ENCODE assay signal across 35 cellular contexts in the genomic region with DNA sequence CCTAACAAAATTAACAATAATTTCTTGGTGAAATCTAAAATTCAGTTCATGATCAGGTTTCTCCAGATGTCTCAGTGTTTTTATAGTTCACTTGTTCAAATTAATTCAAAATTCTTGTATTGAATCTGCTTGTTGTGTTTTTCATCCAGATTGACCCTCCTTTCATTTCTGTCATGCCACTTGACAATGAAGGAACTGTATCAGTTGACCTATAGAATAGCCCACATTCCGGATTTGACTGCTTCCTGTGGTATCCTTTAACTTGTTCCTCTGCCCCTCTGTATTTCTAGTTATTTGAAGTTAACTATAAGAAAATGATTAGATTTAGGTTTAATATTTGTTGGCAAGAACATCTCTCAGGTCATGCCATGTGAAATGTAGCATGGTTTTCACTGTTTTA.
"Had no signal": no experiment of that assay in that cellular context is flagged by ENCODE, and none has a peak within 500 bp of the region (broad histone marks: within the 10 kb centered on the region; RNA-seq: fewer than 3 reads in every experiment).

No MANE protein-coding gene starts in this region.

- DNase-seq: activated B cell treated with CpG ODN at 0.5 μM for 24 hours; activated CD4-positive, alpha-beta memory T cell treated with anti-CD3 and anti-CD28 coated beads for 36 hours; activated CD4-positive, alpha-beta T cell treated with anti-CD3 and anti-CD28 coated beads for 4 hours; activated CD4-positive, alpha-beta T cell treated with anti-CD3 and anti-CD28 coated beads, Interleukin-2, amount 10 ng/mL, durations not matched to agents 24 days and 14 days; activated CD4-positive, alpha-beta T cell treated with anti-CD3 and anti-CD28 coated beads, Interleukin-2, amount 50 U/mL, for 1 hour; activated CD4-positive, alpha-beta T cell treated with anti-CD3 and anti-CD28 coated beads, Interleukin-2, amount 50 U/mL, for 4 hours; activated CD4-positive, CD25-positive, alpha-beta regulatory T cell treated with anti-CD3 and anti-CD28 coated beads, Interleukin-2, amount 50 U/mL, for 72 hours; activated CD8-positive, alpha-beta memory T cell treated with anti-CD3 and anti-CD28 coated beads, Interleukin-2, amount 50 U/mL, for 4 hours; activated CD8-positive, alpha-beta T cell treated with anti-CD3 and anti-CD28 coated beads for 36 hours; activated effector memory CD4-positive, alpha-beta T cell treated with anti-CD3 and anti-CD28 coated beads, Interleukin-2, amount 50 U/mL, for 16 hours; activated gamma-delta T cell treated with Interleukin-2 at 50 U/mL for 16 hours; activated naive CD4-positive, alpha-beta T cell; activated naive CD4-positive, alpha-beta T cell treated with anti-CD3 and anti-CD28 coated beads for 36 hours; activated naive CD4-positive, alpha-beta T cell treated with anti-CD3 and anti-CD28 coated beads, Interleukin-2, amount 50 U/mL, for 16 hours; activated naive CD8-positive, alpha-beta T cell treated with anti-CD3 and anti-CD28 coated beads for 36 hours; activated T-cell treated with anti-CD3 and anti-CD28 coated beads for 4 hours; activated T-cell treated with anti-CD3 and anti-CD28 coated beads, Interleukin-2, amount 50 U/mL, for 1 hour; activated T-cell treated with anti-CD3 and anti-CD28 coated beads, Interleukin-2, amount 50 U/mL, for 4 hours; activated T-cell treated with anti-CD3 and anti-CD28 coated beads, Interleukin-2, amount 50 U/mL, for 72 hours; adrenal gland; amniotic stem cell; aorta; body of pancreas; brain microvascular endothelial cell; central memory CD4-positive, alpha-beta T cell; T-cell; T-helper 17 cell; T1000 had no signal

- H3K27me3 Mint-ChIP-seq: activated B cell treated with CpG ODN at 0.5 μM for 24 hours; activated CD4-positive, alpha-beta memory T cell treated with anti-CD3 and anti-CD28 coated beads for 36 hours; activated CD4-positive, alpha-beta T cell treated with anti-CD3 and anti-CD28 coated beads, Interleukin-2, amount 10 ng/mL, durations not matched to agents 24 days and 14 days; activated CD8-positive, alpha-beta T cell treated with anti-CD3 and anti-CD28 coated beads for 36 hours; activated naive CD8-positive, alpha-beta T cell treated with anti-CD3 and anti-CD28 coated beads for 36 hours; activated T-helper 17 cell treated with anti-CD3 and anti-CD28 coated beads, Interleukin-2, amount 50 U/mL, for 72 hours; T-cell; T-helper 17 cell had no signal

- H3K4me1 Mint-ChIP-seq: activated CD4-positive, alpha-beta T cell treated with anti-CD3 and anti-CD28 coated beads, Interleukin-2, amount 10 ng/mL, durations not matched to agents 24 days and 14 days; activated naive CD8-positive, alpha-beta T cell treated with anti-CD3 and anti-CD28 coated beads for 36 hours; activated T-helper 17 cell treated with anti-CD3 and anti-CD28 coated beads, Interleukin-2, amount 50 U/mL, for 72 hours; T-cell; T-helper 17 cell had no signal

- H3K27ac Mint-ChIP-seq: activated B cell treated with CpG ODN at 0.5 μM for 24 hours; activated CD4-positive, alpha-beta memory T cell treated with anti-CD3 and anti-CD28 coated beads for 36 hours; activated CD4-positive, alpha-beta T cell treated with anti-CD3 and anti-CD28 coated beads, Interleukin-2, amount 10 ng/mL, durations not matched to agents 24 days and 14 days; activated CD8-positive, alpha-beta T cell treated with anti-CD3 and anti-CD28 coated beads for 36 hours; activated naive CD4-positive, alpha-beta T cell treated with anti-CD3 and anti-CD28 coated beads for 36 hours; activated naive CD4-positive, alpha-beta T cell treated with anti-CD3 and anti-CD28 coated beads, Interleukin-2, amount 50 U/mL, for 72 hours; activated naive CD8-positive, alpha-beta T cell treated with anti-CD3 and anti-CD28 coated beads for 36 hours; activated T-cell treated with anti-CD3 and anti-CD28 coated beads, Interleukin-2, amount 50 U/mL, for 72 hours; activated T-helper 1 cell treated with anti-CD3 and anti-CD28 coated beads, Interleukin-12 subunit alpha, Interleukin-12 subunit beta, Interleukin-2, Interleukin-4 antibody, amounts not matched to agents 30 ng/mL and 10 ng/mL and 1 ng/mL, durations not matched to agents 14 hours and 24 hours and 36 hours; activated T-helper 17 cell treated with anti-CD3 and anti-CD28 coated beads, Interleukin-2, amount 50 U/mL, for 72 hours; T-cell; T-helper 17 cell had no signal

- H3K4me3 ChIP-seq: adrenal gland, body of pancreas, breast epithelium had no signal

- H3K4me1 ChIP-seq: adrenal gland, body of pancreas, breast epithelium had no signal

- H3K36me3 ChIP-seq: adrenal gland, breast epithelium had no signal

- FAIRE-seq: astrocyte, TTC549 had no signal

- H3K9me3 ChIP-seq: adrenal gland, body of pancreas had no signal

- ATAC-seq: activated CD8-positive, alpha-beta T cell treated with anti-CD3 and anti-CD28 coated beads for 36 hours; activated naive CD4-positive, alpha-beta T cell treated with anti-CD3 and anti-CD28 coated beads, Interleukin-2, amount 50 U/mL, for 72 hours; activated T-cell treated with anti-CD3 and anti-CD28 coated beads, Interleukin-2, amount 50 U/mL, for 4 hours; activated T-cell treated with anti-CD3 and anti-CD28 coated beads, Interleukin-2, amount 50 U/mL, for 72 hours; activated T-helper 17 cell treated with anti-CD3 and anti-CD28 coated beads, Interleukin-2, amount 50 U/mL, for 72 hours; body of pancreas; T-cell; T-helper 17 cell had no signal

- H3K27ac ChIP-seq: adrenal gland, body of pancreas, brain microvascular endothelial cell, breast epithelium, VCaP had no signal

- H3K27me3 ChIP-seq: adrenal gland, body of pancreas, brain microvascular endothelial cell, breast epithelium had no signal

- H3K4me3 Mint-ChIP-seq: activated B cell treated with CpG ODN at 0.5 μM for 24 hours; activated CD4-positive, alpha-beta memory T cell treated with anti-CD3 and anti-CD28 coated beads for 36 hours; activated CD4-positive, alpha-beta T cell treated with anti-CD3 and anti-CD28 coated beads, Interleukin-2, amount 10 ng/mL, durations not matched to agents 24 days and 14 days; activated CD8-positive, alpha-beta T cell treated with anti-CD3 and anti-CD28 coated beads for 36 hours; activated naive CD4-positive, alpha-beta T cell treated with anti-CD3 and anti-CD28 coated beads for 36 hours; activated naive CD8-positive, alpha-beta T cell treated with anti-CD3 and anti-CD28 coated beads for 36 hours; activated T-cell treated with anti-CD3 and anti-CD28 coated beads, Interleukin-2, amount 50 U/mL, for 4 hours; activated T-cell treated with anti-CD3 and anti-CD28 coated beads, Interleukin-2, amount 50 U/mL, for 72 hours; activated T-helper 1 cell treated with anti-CD3 and anti-CD28 coated beads, Interleukin-12 subunit alpha, Interleukin-12 subunit beta, Interleukin-2, Interleukin-4 antibody, amounts not matched to agents 30 ng/mL and 10 ng/mL and 1 ng/mL, durations not matched to agents 14 hours and 24 hours and 36 hours; activated T-helper 17 cell treated with anti-CD3 and anti-CD28 coated beads, Interleukin-2, amount 50 U/mL, for 72 hours; T-cell; T-helper 17 cell had no signal
